Comparison of ENCODE assay signal across 3 cellular contexts in genomic region chr11:121081320-121081719, GRCh38.
A peak's percentile ranks its signal among the peaks of the same experiment; 100 is the strongest.
TF ChIP-seq lines count a peak whose summit lies in the region.

No MANE protein-coding gene starts in this region.

TF ChIP-seq in A549, 52 proteins besides CTCF, POLR2A, EP300 and RAD21:
- TF ChIP-seq MAFK (IDR thresholded peaks at IDR 0.05; ENCODE audit: partially characterized antibody) (peak; percentile 96), BHLHE40 (IDR thresholded peaks at IDR 0.05; ENCODE audit: low read depth, low read length) (no peak), HEYL (CRISPR knock-in tag; IDR thresholded peaks at IDR 0.05) (no peak)
TF ChIP-seq in A549: peak in this region for 1.

TF ChIP-seq in IMR-90, 13 proteins besides CTCF, POLR2A, EP300 and RAD21:
- TF ChIP-seq MAZ (IDR thresholded peaks at IDR 0.05; ENCODE audit: borderline replicate concordance, low read depth, low read length) (no peak), MAFK (IDR thresholded peaks at IDR 0.05; ENCODE audit: low read depth, low read length) (peak; percentile 100)

TF ChIP-seq in H1, 55 proteins besides CTCF, POLR2A, EP300 and RAD21:
- TF ChIP-seq MAFK (IDR thresholded peaks at IDR 0.05; ENCODE audit: low read depth, low read length) (peak; percentile 98), CHD1 (IDR thresholded peaks at IDR 0.05; ENCODE audit: low read depth, low read length) (no peak)
